10 cellular contexts compared by ENCODE assay signal in the genomic region with DNA sequence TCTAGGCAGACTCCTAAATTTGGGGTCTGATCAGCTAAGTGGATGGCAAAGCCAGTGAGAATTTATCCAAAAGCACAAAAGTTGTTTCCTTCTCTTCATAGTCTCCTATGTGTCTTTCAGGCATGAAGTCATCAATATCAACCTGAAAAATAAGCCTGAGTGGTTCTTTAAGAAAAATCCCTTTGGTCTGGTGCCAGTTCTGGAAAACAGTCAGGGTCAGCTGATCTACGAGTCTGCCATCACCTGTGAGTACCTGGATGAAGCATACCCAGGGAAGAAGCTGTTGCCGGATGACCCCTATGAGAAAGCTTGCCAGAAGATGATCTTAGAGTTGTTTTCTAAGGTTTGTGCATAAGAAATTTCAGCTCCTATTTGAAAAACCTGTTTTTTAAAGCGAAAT. TPM values are rescaled to one million over a fixed set of nuclear protein-coding genes. Genes with fewer than 3 reads are reported as not detected.
DNase-seq lines count a peak whose midpoint lies in the region; ATAC-seq and TF ChIP-seq lines count a peak whose summit lies in the region.
"Had no signal": no experiment of that assay in that cellular context is flagged by ENCODE, and none has a peak within 500 bp of the region (broad histone marks: within the 10 kb centered on the region; RNA-seq: fewer than 3 reads in every experiment).

No MANE protein-coding gene starts in this region.

- H3K27ac Mint-ChIP-seq in CD4-positive, alpha-beta T cell, result peak overlapping the region; percentile 87
- H3K27ac Mint-ChIP-seq in IgD-negative memory B cell, result peak overlapping the region; percentile 9 to 80 (median 17)
- peak overlapping the region; percentile 73 to 82 for H3K27ac Mint-ChIP-seq in natural killer cell

- peaks cover 65% of the 10 kb centered on the region for H3K4me1 Mint-ChIP-seq in CD4-positive, alpha-beta T cell (ENCODE audit: low read depth)
- peaks cover 27 to 48% (median 32%) of the 10 kb centered on the region in 3 donors for H3K4me1 Mint-ChIP-seq in IgD-negative memory B cell
- H3K4me1 Mint-ChIP-seq in natural killer cell, result peaks cover 59 to 65% of the 10 kb centered on the region in 2 donors

- no peaks in the 10 kb centered on the region for H3K9me3 ChIP-seq in CD4-positive, alpha-beta T cell (ENCODE audit: control insufficient read depth, low read length)
- H3K9me3 ChIP-seq in endocrine pancreas (ENCODE audit: control insufficient read depth, low read length), result no peaks in the 10 kb centered on the region

- no peak for TF ChIP-seq POLR2A in GM18505 (IDR thresholded peaks at IDR 0.05; ENCODE audit: borderline replicate concordance, extremely low read depth, insufficient read depth, insufficient read length)

- peaks cover 76% of the 10 kb centered on the region for H3K36me3 Mint-ChIP-seq in CD4-positive, alpha-beta T cell (ENCODE audit: low read depth)
- H3K36me3 Mint-ChIP-seq in IgD-negative memory B cell (peaks cover 2% of the 10 kb centered on the region), natural killer cell (peaks cover 18% of the 10 kb centered on the region)

- intact Hi-C loops in CD4-positive, alpha-beta T cell (cut with DNase I, micrococcal nuclease), result no loop called here
- intact Hi-C loops in natural killer cell (cut with micrococcal nuclease), result no loop called here

- H3K27ac ChIP-seq in CD4-positive, alpha-beta T cell (ENCODE audit: low read depth, low read length), result no peak overlapping the region

- H3K9me3 Mint-ChIP-seq in CD4-positive, alpha-beta T cell, result no peaks in the 10 kb centered on the region
- H3K9me3 Mint-ChIP-seq in IgD-negative memory B cell, result no peaks in the 10 kb centered on the region
- H3K9me3 Mint-ChIP-seq in natural killer cell, result no peaks in the 10 kb centered on the region

- CTCF ChIA-PET in CD4-positive, alpha-beta T cell (lab: Charles Lee), result interaction anchor here (2.4 kb wide), 1 partner anchor 15 kb away, joined by 5 read pairs; no protein-coding TSS in a partner anchor

- H3K4me1 ChIP-seq in endocrine pancreas (ENCODE audit: control insufficient read depth, insufficient read depth, low read length), result peaks cover 24% of the 10 kb centered on the region

- H3K27me3 ChIP-seq in CD4-positive, alpha-beta T cell (ENCODE audit: control insufficient read depth, insufficient read depth, low read length), result no peaks in the 10 kb centered on the region
- H3K27me3 ChIP-seq in endocrine pancreas (ENCODE audit: control insufficient read depth, insufficient read depth, low read length), result no peaks in the 10 kb centered on the region

- POLR2A ChIA-PET in CD4-positive, alpha-beta T cell (lab: Charles Lee), result interaction anchor here (7.7 kb wide), 1 partner anchor 9 kb away, joined by 102 read pairs; a partner anchor contains a TSS

- no peaks in the 10 kb centered on the region for H3K36me3 ChIP-seq in endocrine pancreas (ENCODE audit: control insufficient read depth, insufficient read depth, low read length)

- no peak for DNase-seq in CD4-positive, alpha-beta T cell
- DNase-seq in natural killer cell, result no peak
- DNase-seq in central memory CD4-positive, alpha-beta T cell, result no peak
- DNase-seq: KBM-7 had no signal

- ATAC-seq in CD4-positive, alpha-beta T cell (ENCODE audit: poor library complexity), result no peak
- no peak for ATAC-seq in natural killer cell
- ATAC-seq in HG03280 (IDR thresholded peaks at IDR 0.05; ENCODE audit: unreplicated experiment), result no peak
- no peak for ATAC-seq in GM18505 (IDR thresholded peaks at IDR 0.05; ENCODE audit: unreplicated experiment)
- no peak for ATAC-seq in HG02870 (IDR thresholded peaks at IDR 0.05; ENCODE audit: unreplicated experiment)

- H3K4me3 Mint-ChIP-seq in CD4-positive, alpha-beta T cell, result no peak overlapping the region
- H3K4me3 Mint-ChIP-seq in IgD-negative memory B cell (peak overlapping the region in 1 of 4 donors; percentile 30), natural killer cell (no peak overlapping the region)

- no peak overlapping the region for H3K9ac ChIP-seq in endocrine pancreas (ENCODE audit: control insufficient read depth, insufficient read depth, low read length)

- no peak for TF ChIP-seq CTCF in CD4-positive, alpha-beta T cell (IDR thresholded peaks at IDR 0.05)
- no peak for TF ChIP-seq CTCF in natural killer cell (IDR thresholded peaks at IDR 0.05)

- H3K4me3 ChIP-seq in endocrine pancreas (ENCODE audit: control insufficient read depth, insufficient read depth, low read length), result peak overlapping the region; percentile 30

- H3K27me3 Mint-ChIP-seq in CD4-positive, alpha-beta T cell, result no peaks in the 10 kb centered on the region
- H3K27me3 Mint-ChIP-seq in IgD-negative memory B cell, result no peaks in the 10 kb centered on the region
- no peaks in the 10 kb centered on the region for H3K27me3 Mint-ChIP-seq in natural killer cell (ENCODE audit: low read depth in 2 of 2)

RNA-seq across cellular contexts. Expression of a gene that starts 4.8 kb away (rescaled TPM):
- total RNA-seq in CD4-positive, alpha-beta T cell, result 10 to 100 TPM; 23.9 to 26.1 TPM
- polyA plus RNA-seq in IgD-negative memory B cell, result 101 TPM
- 10 to 100 TPM; 27.8 to 38.0 (median 31.5) TPM for total RNA-seq in natural killer cell

RNA-seq across cellular contexts. Expression of a gene that starts 9.5 kb away (rescaled TPM):
- total RNA-seq in CD4-positive, alpha-beta T cell, result 1 to 10 TPM in 1 of 2 experiments, under 1 TPM in 1; 0.77 to 1.2 TPM
- 0.90 TPM for polyA plus RNA-seq in IgD-negative memory B cell
- total RNA-seq in natural killer cell, result 1 to 10 TPM in 1 of 3 donors, under 1 TPM in 2; 0.75 to 1.4 (median 0.84) TPM
- total RNA-seq: H4 had no signal

RNA-seq across cellular contexts. Expression of a gene that starts 27.3 kb away (rescaled TPM):
- not detected for total RNA-seq in CD4-positive, alpha-beta T cell
- polyA plus RNA-seq in IgD-negative memory B cell, result not detected
- total RNA-seq in natural killer cell, result under 1 TPM in 1 of 3 donors, not detected in 2; 0.16 TPM

Comparison
In these comparisons a context has a peak if more than half of its experiments do, and no peak if none do; other contexts are left out.
1. H3K27ac Mint-ChIP-seq: peak in every context shown above with its lines; median percentile 87 in CD4-positive, alpha-beta T cell; 78 in natural killer cell; 17 in IgD-negative memory B cell.